13 cellular contexts compared by ENCODE assay signal in the genomic region with DNA sequence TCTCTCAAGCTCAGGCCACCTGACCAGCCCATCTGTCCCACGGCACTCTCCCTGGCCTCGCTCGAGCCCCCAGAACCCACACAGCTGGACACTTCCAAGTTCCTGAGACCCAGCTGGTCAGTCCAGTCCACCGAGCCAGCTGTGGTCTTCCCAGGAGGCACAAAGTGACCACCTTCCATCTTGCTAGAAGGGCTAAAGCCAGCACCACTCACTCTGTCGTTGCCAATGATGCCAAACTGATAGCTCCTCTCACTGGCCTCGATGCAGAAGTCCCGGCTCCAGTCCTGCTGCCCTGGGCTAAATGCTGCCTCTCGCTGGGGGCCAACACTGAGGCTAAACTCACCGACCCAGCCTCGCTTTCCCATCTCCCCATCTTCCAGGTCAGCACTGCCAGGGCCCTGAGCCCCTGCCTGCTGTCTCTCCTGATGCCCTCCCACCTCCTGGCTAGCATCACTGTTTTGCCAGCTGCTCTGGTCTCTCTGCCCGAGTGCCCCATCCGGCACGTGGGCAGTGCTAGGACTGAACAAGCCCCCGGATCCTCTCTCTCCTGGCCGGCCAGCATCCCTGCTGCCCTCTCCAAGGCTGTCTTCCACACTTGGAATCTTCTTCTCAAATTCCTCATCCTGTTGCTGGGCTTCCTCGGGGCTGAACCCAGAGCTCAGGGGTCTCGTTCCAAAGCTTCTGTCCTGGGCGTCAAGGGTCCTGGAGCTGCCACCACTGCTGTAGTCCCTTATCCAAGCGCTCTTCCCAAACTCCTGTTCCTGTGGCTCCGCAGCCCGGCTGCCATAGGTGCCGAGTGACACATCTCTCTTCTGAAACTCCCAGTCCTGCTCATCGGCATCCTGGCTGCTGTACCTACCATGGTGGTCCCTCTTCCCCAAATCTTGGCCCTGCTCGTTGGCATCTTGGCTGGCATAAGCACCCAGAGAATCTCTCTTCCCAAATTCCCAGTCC. TPM values are rescaled to one million over a fixed set of nuclear protein-coding genes. Genes with fewer than 3 reads are reported as not detected.
DNase-seq lines count a peak whose midpoint lies in the region; ATAC-seq, FAIRE-seq and TF ChIP-seq lines count a peak whose summit lies in the region.
"Had no signal": no experiment of that assay in that cellular context is flagged by ENCODE, and none has a peak within 500 bp of the region (broad histone marks: within the 10 kb centered on the region; RNA-seq: fewer than 3 reads in every experiment).

No MANE protein-coding gene starts in this region.

- peaks cover 66% of the 10 kb centered on the region for H3K36me3 Mint-ChIP-seq in GM23338 (ENCODE audit: low read depth)
- peaks cover 40% of the 10 kb centered on the region for H3K36me3 Mint-ChIP-seq in astrocyte (ENCODE audit: low read depth, unreplicated experiment)

- peaks cover 11% of the 10 kb centered on the region for H3K27me3 Mint-ChIP-seq in GM23338 (ENCODE audit: insufficient read depth, low read depth, poor library complexity)
- H3K27me3 Mint-ChIP-seq in astrocyte (ENCODE audit: low read depth, unreplicated experiment) = no peaks in the 10 kb centered on the region
- H3K27me3 Mint-ChIP-seq: naive thymus-derived CD4-positive, alpha-beta T cell had no signal

- H3K27ac Mint-ChIP-seq in GM23338 = peak overlapping the region; percentile 3; the same call in 1 of the 2 replicates
- peak overlapping the region; percentile 80 for H3K27ac Mint-ChIP-seq in astrocyte (ENCODE audit: unreplicated experiment)

- H3K4me1 Mint-ChIP-seq in GM23338 (peaks cover 49% of the 10 kb centered on the region), astrocyte (ENCODE audit: low read depth, unreplicated experiment) (peaks cover 50% of the 10 kb centered on the region)

- H3K79me2 ChIP-seq in GM23338 (replicated peaks; ENCODE audit: insufficient read depth) (peaks cover 45% of the 10 kb centered on the region), astrocyte (ENCODE audit: insufficient read depth, low read length) (peaks cover 78% of the 10 kb centered on the region)

- TF ChIP-seq CTCF in GM23338 (conservative IDR thresholded peaks at IDR 0.05; ENCODE audit: low read depth in 2 of 2) = no peak
- TF ChIP-seq CTCF in astrocyte (IDR thresholded peaks at IDR 0.05; ENCODE audit: insufficient read depth, low read depth, low read length) = no peak
- no peak for TF ChIP-seq CTCF in kidney (IDR thresholded peaks at IDR 0.05; ENCODE audit: borderline replicate concordance, extremely low read depth, insufficient read depth)

- H3K36me3 ChIP-seq in GM23338 (ENCODE audit: insufficient read depth) (peaks cover 15% of the 10 kb centered on the region), astrocyte (ENCODE audit: insufficient read depth, low read length) (peaks cover 22% of the 10 kb centered on the region), kidney (ENCODE audit: control insufficient read depth in 1 of 2, insufficient read depth in 2 of 2, low read length in 2 of 2) (peaks cover 8 to 11% of the 10 kb centered on the region in 2 donors), skeletal muscle tissue (ENCODE audit: control insufficient read depth in 3 of 3, insufficient read depth in 3 of 3, low read length in 3 of 3) (peaks cover 10 to 34% (median 26%) of the 10 kb centered on the region in 3 donors)

- no peak for ATAC-seq in GM23338
- ATAC-seq in HG03565 (IDR thresholded peaks at IDR 0.05; ENCODE audit: unreplicated experiment) = no peak
- ATAC-seq in HG02973 (IDR thresholded peaks at IDR 0.05; ENCODE audit: unreplicated experiment) = no peak
- ATAC-seq: naive thymus-derived CD4-positive, alpha-beta T cell had no signal

- DNase-seq in GM23338 (ENCODE audit: low spot score) (no peak), astrocyte (ENCODE audit: low read depth) (no peak), kidney (peak; percentile 66), CD1c-positive myeloid dendritic cell (ENCODE audit: extremely low spot score) (no peak), HT-29 (ENCODE audit: low spot score) (no peak)
- DNase-seq: MM.1S; naive thymus-derived CD4-positive, alpha-beta T cell had no signal

- intact Hi-C loops in kidney (cut with DNase I) = no loop called here

- H4K20me1 ChIP-seq in GM23338 (replicated peaks; ENCODE audit: insufficient read depth) = peaks cover 27% of the 10 kb centered on the region
- peaks cover 79% of the 10 kb centered on the region for H4K20me1 ChIP-seq in astrocyte (ENCODE audit: insufficient read depth, low read length)

- H3K9me3 Mint-ChIP-seq in GM23338 (no peaks in the 10 kb centered on the region; the same call in 2 of the 3 replicates), astrocyte (ENCODE audit: unreplicated experiment) (no peaks in the 10 kb centered on the region)
- H3K9me3 Mint-ChIP-seq: naive thymus-derived CD4-positive, alpha-beta T cell had no signal

- no peaks in the 10 kb centered on the region for H3K27me3 ChIP-seq in GM23338 (ENCODE audit: insufficient read depth)
- no peaks in the 10 kb centered on the region for H3K27me3 ChIP-seq in astrocyte (ENCODE audit: insufficient read depth, low read length)
- no peaks in the 10 kb centered on the region for H3K27me3 ChIP-seq in skeletal muscle tissue (ENCODE audit: control insufficient read depth in 3 of 3, insufficient read depth in 3 of 3, low read length in 3 of 3)

- no peak overlapping the region for H3K4me3 ChIP-seq in GM23338
- no peak overlapping the region for H3K4me3 ChIP-seq in astrocyte (ENCODE audit: insufficient read depth, low read depth, low read length)
- H3K4me3 ChIP-seq in kidney (ENCODE audit: low read length in 2 of 2) = no peak overlapping the region
- H3K4me3 ChIP-seq in skeletal muscle tissue (ENCODE audit: low read length in 3 of 3) = peak overlapping the region in 2 of 3 donors; percentile 70 to 79

- H3K4me1 ChIP-seq in GM23338 (ENCODE audit: insufficient read depth) = peaks cover 16% of the 10 kb centered on the region
- peaks cover 47% of the 10 kb centered on the region for H3K4me1 ChIP-seq in astrocyte (ENCODE audit: insufficient read depth, low read length)
- H3K4me1 ChIP-seq in kidney (ENCODE audit: control insufficient read depth in 1 of 2, insufficient read depth in 1 of 2, low read depth in 1 of 2, low read length in 2 of 2) = peaks cover 5 to 19% of the 10 kb centered on the region in 2 donors
- H3K4me1 ChIP-seq in skeletal muscle tissue (ENCODE audit: control insufficient read depth in 3 of 3, insufficient read depth in 3 of 3, low read length in 3 of 3) = peaks cover 75 to 83% (median 76%) of the 10 kb centered on the region in 3 donors

- no peaks in the 10 kb centered on the region for H3K9me3 ChIP-seq in astrocyte (ENCODE audit: insufficient read depth, low read depth, low read length)
- H3K9me3 ChIP-seq in kidney (ENCODE audit: control insufficient read depth in 1 of 2, low read length in 2 of 2) = no peaks in the 10 kb centered on the region
- no peaks in the 10 kb centered on the region for H3K9me3 ChIP-seq in skeletal muscle tissue (ENCODE audit: control insufficient read depth in 3 of 3, low read length in 3 of 3)

- no peaks in the 10 kb centered on the region for H3K9me2 ChIP-seq in GM23338 (ENCODE audit: insufficient read depth)

- no peak overlapping the region for H3K27ac ChIP-seq in GM23338 (ENCODE audit: low read depth)
- no peak overlapping the region for H3K27ac ChIP-seq in astrocyte (ENCODE audit: low read depth, low read length)
- no peak overlapping the region for H3K27ac ChIP-seq in kidney (ENCODE audit: low read depth in 2 of 2, low read length in 2 of 2)
- H3K27ac ChIP-seq in skeletal muscle tissue (ENCODE audit: low read depth, low read length) = peak overlapping the region; percentile 94
- H3K27ac ChIP-seq: HL-60 had no signal

- H3K4me2 ChIP-seq in GM23338 (no peak overlapping the region), astrocyte (ENCODE audit: low read length) (peak overlapping the region; percentile 99)

- H3K4me3 Mint-ChIP-seq in GM23338 (no peak overlapping the region; the same call in 2 of the 3 replicates), astrocyte (ENCODE audit: unreplicated experiment) (peak overlapping the region; percentile 22)
- H3K4me3 Mint-ChIP-seq: naive thymus-derived CD4-positive, alpha-beta T cell had no signal

- H3F3A ChIP-seq in GM23338 (replicated peaks; ENCODE audit: low read depth) = peaks cover 14% of the 10 kb centered on the region; the same call in 1 of the 2 replicates

- FAIRE-seq in astrocyte (lab: Jason Lieb, UNC) (no peak), kidney (lab: Jason Lieb, UNC) (no peak)
- FAIRE-seq: GM12891 had no signal

- H2AFZ ChIP-seq in GM23338 (no peak overlapping the region), astrocyte (ENCODE audit: low read depth, low read length) (no peak overlapping the region)

- H3K9ac ChIP-seq in astrocyte (ENCODE audit: low read length) = no peak overlapping the region
- no peak overlapping the region for H3K9ac ChIP-seq in kidney (ENCODE audit: low read length in 2 of 2)
- peak overlapping the region in 2 of 3 donors; percentile 60 to 73 for H3K9ac ChIP-seq in skeletal muscle tissue (ENCODE audit: low read depth in 1 of 3, low read length in 3 of 3)

RNA-seq across cellular contexts. Expression of a gene that starts 15.4 kb away (rescaled TPM):
- 61.0 and 72.2 TPM in 2 replicates for total RNA-seq in GM23338 (2014; rRNA removed; shearing (Covaris generic))
- polyA plus RNA-seq in GM23338 (2016; fragmentation: Nextera tagmentation; extraction: Ambion mirVana) (64.2 and 72.9 TPM in 2 replicates), kidney (ENCODE audit: insufficient read depth, low read depth, low replicate concordance) (53.3 TPM)
- total RNA-seq in astrocyte (149 and 161 TPM in 2 replicates), kidney (206 TPM), skeletal muscle tissue (65.2 TPM)
- 113 and 129 TPM in 2 replicates for total RNA-seq in HT-29 (2014; rRNA removed; shearing (Covaris generic))

RNA-seq across cellular contexts. Expression of a gene that starts 26.3 kb away (rescaled TPM):
- 210 and 216 TPM in 2 replicates for total RNA-seq in GM23338 (2014; rRNA removed; shearing (Covaris generic))
- 205 and 225 TPM in 2 replicates for polyA plus RNA-seq in GM23338 (2016; fragmentation: Nextera tagmentation; extraction: Ambion mirVana)
- total RNA-seq in astrocyte = 76.9 and 79.5 TPM in 2 replicates
- 78.5 TPM for total RNA-seq in kidney
- polyA plus RNA-seq in kidney (ENCODE audit: insufficient read depth, low read depth, low replicate concordance) = 44.5 TPM
- total RNA-seq in skeletal muscle tissue = 38.6 TPM
- total RNA-seq in HT-29 (2014; rRNA removed; shearing (Covaris generic)) = 181 and 210 TPM in 2 replicates

RNA-seq across cellular contexts. Expression of a gene that starts 28.8 kb away (rescaled TPM):
- 0.35 TPM in 1 of 2 replicates, not detected in the other for total RNA-seq in GM23338 (2014; rRNA removed; shearing (Covaris generic))
- polyA plus RNA-seq in GM23338 (2016; fragmentation: Nextera tagmentation; extraction: Ambion mirVana) (0.15 and 0.23 TPM in 2 replicates), kidney (ENCODE audit: insufficient read depth, low read depth, low replicate concordance) (not detected)
- total RNA-seq in astrocyte (not detected in 2 replicates), kidney (not detected), skeletal muscle tissue (1.6 TPM)
- not detected in 2 replicates for total RNA-seq in HT-29 (2014; rRNA removed; shearing (Covaris generic))
- total RNA-seq: naive thymus-derived CD4-positive, alpha-beta T cell; T-helper 1 cell treated with Interleukin-12 subunit alpha and Interleukin-12 subunit beta and Interleukin-4 antibody, amounts not matched to agents 30 ng/mL and 1 ng/mL, for 36 hours had no signal
- polyA plus RNA-seq: naive thymus-derived CD4-positive, alpha-beta T cell had no signal

Comparison
In these comparisons a context has a peak if more than half of its experiments do, and no peak if none do; other contexts are left out.
1. H3K4me3 ChIP-seq: peak in skeletal muscle tissue (2 of 3); none in GM23338 (single experiment), astrocyte (single experiment) and kidney (0 of 2).
2. H3K9ac ChIP-seq: peak in skeletal muscle tissue (2 of 3); none in astrocyte (single experiment) and kidney (0 of 2).